ENCODE assay signal across 13 cellular contexts in the genomic region with DNA sequence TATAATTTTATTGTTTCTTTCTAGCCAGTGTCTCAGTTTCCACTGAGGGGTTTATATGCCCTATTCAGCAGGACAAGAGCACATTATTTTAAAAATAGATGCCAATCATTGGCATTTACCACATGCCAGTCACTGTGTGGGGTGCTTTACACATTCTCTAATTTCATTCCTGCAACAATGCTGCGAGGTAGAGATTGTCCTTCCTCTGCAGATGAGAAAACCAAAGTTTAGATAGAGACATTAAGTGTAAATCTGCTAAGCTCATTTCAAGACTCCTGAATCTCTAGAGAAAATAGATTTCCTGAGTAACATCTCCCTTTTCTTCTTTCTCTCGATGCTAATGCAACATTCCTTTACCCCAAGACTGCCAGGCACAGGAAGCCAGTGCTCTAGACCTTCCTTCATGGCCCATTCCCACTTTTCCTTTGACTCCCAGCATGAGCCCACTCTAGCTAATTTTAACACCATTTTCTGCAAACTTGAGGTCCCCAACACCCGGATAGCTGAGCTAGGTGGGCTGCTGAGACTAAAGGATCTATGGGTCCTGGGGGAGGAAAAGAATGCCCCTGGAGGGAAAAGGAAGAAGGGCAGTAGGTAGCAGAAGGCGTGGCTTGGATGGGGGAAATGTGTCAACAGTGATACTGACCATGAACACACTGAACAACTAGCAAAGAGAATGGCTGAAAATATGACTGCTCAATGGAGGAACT. TPM values are rescaled to one million over a fixed set of nuclear protein-coding genes. Genes with fewer than 3 reads are reported as not detected.
DNase-seq lines count a peak whose midpoint lies in the region; ATAC-seq and TF ChIP-seq lines count a peak whose summit lies in the region.
"Had no signal": no experiment of that assay in that cellular context is flagged by ENCODE, and none has a peak within 500 bp of the region (broad histone marks: within the 10 kb centered on the region; RNA-seq: fewer than 3 reads in every experiment).

No MANE protein-coding gene starts in this region.

- no peak overlapping the region for H3K27ac ChIP-seq in hepatocyte
- H3K27ac ChIP-seq: 22Rv1, RWPE1 had no signal

- no peaks in the 10 kb centered on the region for H3K36me3 Mint-ChIP-seq in T-helper 17 cell (ENCODE audit: low read depth)

- H3K4me3 Mint-ChIP-seq in T-helper 17 cell = no peak overlapping the region
- H3K4me3 Mint-ChIP-seq: CD4-positive, alpha-beta T cell had no signal

- WGBS in hepatocyte (ENCODE audit: low lambda C conversion rate, missing lambda C conversion rate) = 53% methylated on average over 4 of the region's 4 CpGs

- ATAC-seq in T-helper 17 cell (no peak), HG02870 (IDR thresholded peaks at IDR 0.05; ENCODE audit: unreplicated experiment) (no peak), HG03439 (IDR thresholded peaks at IDR 0.05; ENCODE audit: unreplicated experiment) (no peak)

- no peaks in the 10 kb centered on the region for H4K20me1 ChIP-seq in hepatocyte (ENCODE audit: insufficient read depth, poor library complexity, severe bottlenecking)

- TF ChIP-seq CTCF in hepatocyte (IDR thresholded peaks at IDR 0.05; ENCODE audit: poor library complexity) = no peak

- no peaks in the 10 kb centered on the region for H3K36me3 ChIP-seq in hepatocyte (replicated peaks; ENCODE audit: insufficient read depth, low read depth)
- H3K36me3 ChIP-seq: BE2C had no signal

- no peaks in the 10 kb centered on the region for H3K79me2 ChIP-seq in hepatocyte

- no peak overlapping the region for H2AFZ ChIP-seq in hepatocyte

- no peaks in the 10 kb centered on the region for H3K27me3 ChIP-seq in hepatocyte
- H3K27me3 ChIP-seq: BE2C had no signal

- peaks cover 3% of the 10 kb centered on the region for H3K4me1 Mint-ChIP-seq in T-helper 17 cell

- peaks cover 29% of the 10 kb centered on the region for H3K27me3 Mint-ChIP-seq in T-helper 17 cell

- peak; percentile 44 for DNase-seq in DMS53 (lab: John Stamatoyannopoulos, UW)
- no peak for DNase-seq in DMS53 treated with DMSO at 0.1 percent for 48 hours (lab: John Stamatoyannopoulos, UW; ENCODE audit: unreplicated experiment)
- peak; percentile 35 for DNase-seq in NCI-H146 (lab: John Stamatoyannopoulos, UW)
- DNase-seq in T-helper 17 cell = no peak
- DNase-seq in iPS-NIHi7 (ENCODE audit: extremely low spot score) = peak; percentile 18
- no peak for DNase-seq in hepatocyte (ENCODE audit: low spot score)
- DNase-seq: BE2C; CD4-positive, alpha-beta T cell; MV-4-11 had no signal

- no peaks in the 10 kb centered on the region for H3K9me3 ChIP-seq in T-helper 17 cell (ENCODE audit: control insufficient read depth, low read length, poor library complexity, severe bottlenecking)
- H3K9me3 ChIP-seq in hepatocyte (ENCODE audit: low read depth) = no peaks in the 10 kb centered on the region
- H3K9me3 ChIP-seq: BE2C had no signal

- H3K27ac Mint-ChIP-seq in T-helper 17 cell = peak overlapping the region; percentile 34
- H3K27ac Mint-ChIP-seq: CD4-positive, alpha-beta T cell had no signal

- no peak overlapping the region for H3K4me3 ChIP-seq in hepatocyte

- H3K4me2 ChIP-seq in hepatocyte = no peak overlapping the region

- no peaks in the 10 kb centered on the region for H3K9me2 ChIP-seq in hepatocyte (replicated peaks; ENCODE audit: insufficient read depth)

- peaks cover 8% of the 10 kb centered on the region for H3K4me1 ChIP-seq in hepatocyte (ENCODE audit: insufficient read depth)
- H3K4me1 ChIP-seq: BE2C had no signal

RNA-seq across cellular contexts. Expression of a gene that starts 50.0 kb away (rescaled TPM):
- total RNA-seq in T-helper 17 cell = 10 to 100 TPM; 54.3 to 61.5 TPM
- total RNA-seq in hepatocyte = 55.1 and 59.3 TPM in 2 replicates
- 84.6 and 89.1 TPM in 2 replicates for polyA plus RNA-seq in hepatocyte

Comparison
In these comparisons a context has a peak if more than half of its experiments do, and no peak if none do; other contexts are left out.
1. DNase-seq: peak in DMS53 (single experiment), NCI-H146 (single experiment) and iPS-NIHi7 (single experiment); none in DMS53 treated with DMSO at 0.1 percent for 48 hours (single experiment), T-helper 17 cell (0 of 3) and hepatocyte (single experiment).